Comparison of ENCODE assay signal across 19 cellular contexts in the genomic region with DNA sequence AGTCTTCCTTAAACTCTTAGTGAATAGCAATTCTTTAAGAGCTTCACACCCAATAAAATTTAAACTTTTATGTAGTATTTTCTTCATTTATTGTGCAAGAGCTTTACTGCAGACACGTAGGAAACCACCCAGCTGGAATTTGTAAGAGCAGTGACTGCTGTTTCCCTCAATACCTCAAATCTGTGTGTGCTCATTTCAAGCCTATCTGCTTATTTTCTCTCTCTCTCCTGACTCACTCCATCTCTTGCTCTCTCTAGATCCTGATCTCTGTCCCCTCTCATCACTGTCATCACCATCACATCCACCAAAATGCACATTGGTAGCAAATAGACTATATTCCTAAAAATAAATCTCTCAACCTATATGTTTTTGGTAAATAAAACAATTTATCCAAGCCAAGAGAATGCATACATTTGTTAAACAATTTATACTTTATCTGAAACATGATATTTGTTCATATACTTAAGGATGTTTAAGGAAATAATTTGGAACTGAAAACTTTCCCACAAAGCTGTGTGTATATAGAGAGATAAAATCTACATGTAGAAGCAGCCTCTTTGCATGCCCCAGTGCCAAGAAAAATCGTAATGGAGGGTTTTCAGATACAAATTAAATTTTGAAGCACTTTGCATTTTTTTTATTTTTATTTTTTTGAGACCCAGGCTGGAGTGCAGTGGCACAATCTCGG.
DNase-seq lines count a peak whose midpoint lies in the region; ATAC-seq and TF ChIP-seq lines count a peak whose summit lies in the region.
"Had no signal": no experiment of that assay in that cellular context is flagged by ENCODE, and none has a peak within 500 bp of the region (broad histone marks: within the 10 kb centered on the region; RNA-seq: fewer than 3 reads in every experiment).

No MANE protein-coding gene starts in this region.

- 62 to 65% (median 65%) methylated on average over 3 of the region's 3 CpGs for WGBS in psoas muscle, 3 donors

- H3K9me3 ChIP-seq in psoas muscle = no peaks in the 10 kb centered on the region

- peak overlapping the region; percentile 28 for H3K27ac ChIP-seq in C4-2B
- H3K27ac ChIP-seq in VCaP = peak overlapping the region; percentile 63
- peak overlapping the region; percentile 61 for H3K27ac ChIP-seq in epithelial cell of prostate
- no peak overlapping the region for H3K27ac ChIP-seq in psoas muscle

- TF ChIP-seq CTCF in C4-2B (conservative IDR thresholded peaks at IDR 0.05) (no peak), VCaP (conservative IDR thresholded peaks at IDR 0.05) (no peak), psoas muscle (IDR thresholded peaks at IDR 0.05) (no peak)

- no peak for ATAC-seq in GM21526 (IDR thresholded peaks at IDR 0.05; ENCODE audit: low FRiP score, unreplicated experiment)
- no peak for ATAC-seq in psoas muscle
- ATAC-seq: GM23338, SK-N-SH treated with all-trans-retinoic acid at 6 μM for 48 hours, T-cell had no signal

- DNase-seq in LHCN-M2 (ENCODE audit: low read depth) (peak; percentile 4), epithelial cell of prostate (ENCODE audit: low read depth, low spot score) (no peak), psoas muscle (no peak), NCI-H774 (lab: John Stamatoyannopoulos, UW) (no peak), NCI-H187 treated with DMSO at 0.1 percent for 48 hours (lab: John Stamatoyannopoulos, UW) (no peak)
- DNase-seq: DMS79; HCEC 1CT; NCI-H1417; NCI-H187; NCI-H446; NK-92 treated with Interleukin-12 subunit alpha and Interleukin-12 subunit beta, amount 100 ng/mL, for 24 hours; RPMI8226; SIG-M5; T-cell had no signal

- no peak overlapping the region for H3K4me3 ChIP-seq in psoas muscle
- H3K4me3 ChIP-seq: GM23338 had no signal

- H3K4me1 ChIP-seq in psoas muscle = no peaks in the 10 kb centered on the region

- intact Hi-C loops in psoas muscle (cut with DNase I) = no loop called here

- H3K27me3 ChIP-seq in psoas muscle (ENCODE audit: insufficient read depth in 3 of 3, low read length in 2 of 3) = no peaks in the 10 kb centered on the region

- no peaks in the 10 kb centered on the region for H3K36me3 ChIP-seq in psoas muscle (ENCODE audit: insufficient read depth in 1 of 2, low read depth in 1 of 2)
